1 cellular context compared by ENCODE assay signal in genomic region chr6:43516697-43517502, GRCh38.
TF ChIP-seq lines count a peak whose summit lies in the region.

Gene POLR1C (plus strand): TSS chr6:43517089. CDS start chr6:43517110, 21 bp downstream.
Gene YIPF3 (minus strand): TSS chr6:43516926. CDS start chr6:43516807, 119 bp downstream.

TF ChIP-seq in HEK293, 187 proteins besides CTCF, POLR2A, EP300 and RAD21 (continued from another document and continues in another):
- TF ChIP-seq MZF1 (tag by site-specific recombination; IDR thresholded peaks at IDR 0.05; ENCODE audit: borderline replicate concordance) (no peak), ZEB2 (tag by site-specific recombination; IDR thresholded peaks at IDR 0.05) (no peak; the same call in 1 of the 2 replicates), ZNF747 (tag by site-specific recombination; IDR thresholded peaks at IDR 0.05) (no peak), ZNF560 (tag by site-specific recombination; IDR thresholded peaks at IDR 0.05; ENCODE audit: borderline replicate concordance) (no peak), KLF16 (tag by site-specific recombination; IDR thresholded peaks at IDR 0.05) (peak; percentile 87), ZNF202 (tag by site-specific recombination; IDR thresholded peaks at IDR 0.05; ENCODE audit: borderline replicate concordance) (no peak), ZNF335 (tag by site-specific recombination; conservative IDR thresholded peaks at IDR 0.05) (peak; percentile 82), ZNF416 (tag by site-specific recombination; IDR thresholded peaks at IDR 0.05) (no peak), ZNF785 (tag by site-specific recombination; IDR thresholded peaks at IDR 0.05) (no peak), ZFP69B (tag by site-specific recombination; IDR thresholded peaks at IDR 0.05) (no peak; the same call in 1 of the 2 replicates), ZNF623 (tag by site-specific recombination; IDR thresholded peaks at IDR 0.05) (no peak), ZNF423 (tag by site-specific recombination; IDR thresholded peaks at IDR 0.05) (no peak), ZNF19 (tag by site-specific recombination; IDR thresholded peaks at IDR 0.05; ENCODE audit: low read depth) (no peak), PRDM10 (tag by site-specific recombination; IDR thresholded peaks at IDR 0.05) (peak; percentile 77; the same call in 1 of the 2 replicates), FEZF1 (tag by site-specific recombination; IDR thresholded peaks at IDR 0.05) (no peak), ZNF645 (tag by site-specific recombination; IDR thresholded peaks at IDR 0.05) (no peak), KLF10 (tag by site-specific recombination; IDR thresholded peaks at IDR 0.05) (peak; percentile 35; the same call in 1 of the 2 replicates), ZNF302 (tag by site-specific recombination; IDR thresholded peaks at IDR 0.05; ENCODE audit: low read depth) (no peak), TSHZ1 (tag by site-specific recombination; IDR thresholded peaks at IDR 0.05; ENCODE audit: borderline replicate concordance) (no peak), ZSCAN18 (tag by site-specific recombination; IDR thresholded peaks at IDR 0.05) (no peak), AEBP2 (tag by site-specific recombination; IDR thresholded peaks at IDR 0.05; ENCODE audit: borderline replicate concordance) (no peak), GFI1B (tag by site-specific recombination; IDR thresholded peaks at IDR 0.05) (no peak), ZNF248 (tag by site-specific recombination; IDR thresholded peaks at IDR 0.05) (no peak), ZNF266 (tag by site-specific recombination; IDR thresholded peaks at IDR 0.05; ENCODE audit: low read depth) (no peak), ZNF501 (tag by site-specific recombination; IDR thresholded peaks at IDR 0.05) (peak; percentile 67; the same call in 1 of the 2 replicates), ZNF600 (tag by site-specific recombination; IDR thresholded peaks at IDR 0.05) (peak; percentile 88), ZBTB49 (tag by site-specific recombination; IDR thresholded peaks at IDR 0.05; ENCODE audit: low read depth) (no peak), ZNF214 (tag by site-specific recombination; IDR thresholded peaks at IDR 0.05; ENCODE audit: borderline replicate concordance) (no peak), PRDM6 (tag by site-specific recombination; IDR thresholded peaks at IDR 0.05) (no peak), ZNF48 (tag by site-specific recombination; IDR thresholded peaks at IDR 0.05) (no peak), ZNF138 (tag by site-specific recombination; IDR thresholded peaks at IDR 0.05; ENCODE audit: borderline replicate concordance) (no peak), ZNF221 (tag by site-specific recombination; IDR thresholded peaks at IDR 0.05; ENCODE audit: borderline replicate concordance) (no peak), ZNF114 (tag by site-specific recombination; IDR thresholded peaks at IDR 0.05) (no peak), ZNF513 (tag by site-specific recombination; IDR thresholded peaks at IDR 0.05) (no peak), ZNF561 (tag by site-specific recombination; IDR thresholded peaks at IDR 0.05; ENCODE audit: borderline replicate concordance) (peak; percentile 88), ZNF148 (tag by site-specific recombination; IDR thresholded peaks at IDR 0.05; ENCODE audit: borderline replicate concordance) (no peak)
